ENCODE assay signal across 8 cellular contexts in the genomic region with DNA sequence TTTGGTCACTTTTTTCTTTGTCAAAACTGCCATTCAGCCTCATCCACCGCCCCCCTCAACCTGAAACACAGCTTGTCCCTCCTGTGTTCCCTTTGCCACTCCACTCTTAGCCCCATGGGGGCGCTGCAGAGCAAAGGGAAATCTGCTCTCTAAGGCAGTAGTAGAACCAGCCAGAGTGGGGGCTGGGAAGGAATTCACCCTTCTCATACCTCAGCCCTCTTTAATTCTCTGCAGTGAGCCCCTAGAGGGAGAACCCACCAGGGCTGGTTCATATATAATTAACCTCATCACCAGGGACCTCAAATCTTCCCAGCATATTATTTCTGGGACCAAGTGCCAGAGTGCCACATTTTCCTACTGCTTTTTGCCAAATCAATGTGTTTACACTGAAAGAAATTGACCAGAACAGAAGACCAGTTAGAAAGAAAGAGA. TPM values are rescaled to one million over a fixed set of nuclear protein-coding genes. Genes with fewer than 3 reads are reported as not detected.
DNase-seq lines count a peak whose midpoint lies in the region; ATAC-seq and TF ChIP-seq lines count a peak whose summit lies in the region.

No MANE protein-coding gene starts in this region.

- TF ChIP-seq CTCF in coronary artery (IDR thresholded peaks at IDR 0.05), result peak; percentile 89
- peak; percentile 96 for TF ChIP-seq CTCF in lower lobe of right lung (IDR thresholded peaks at IDR 0.05)

- H3K9me3 Mint-ChIP-seq in activated CD4-positive, alpha-beta T cell treated with anti-CD3 and anti-CD28 coated beads, Interleukin-2, amount 10 ng/mL, durations not matched to agents 24 days and 14 days, result peaks cover 3% of the 10 kb centered on the region

- ATAC-seq in HG03045 (IDR thresholded peaks at IDR 0.05; ENCODE audit: unreplicated experiment) (peak; percentile 33), lower lobe of right lung (peak; percentile 38 to 53)

- H3K4me1 Mint-ChIP-seq in activated CD4-positive, alpha-beta T cell treated with anti-CD3 and anti-CD28 coated beads, Interleukin-2, amount 10 ng/mL, durations not matched to agents 24 days and 14 days, result peaks cover 62% of the 10 kb centered on the region

- H3K36me3 ChIP-seq in lower lobe of right lung, result no peaks in the 10 kb centered on the region

- H3K27me3 ChIP-seq in lower lobe of right lung (ENCODE audit: low read depth), result no peaks in the 10 kb centered on the region

- H3K4me3 ChIP-seq in coronary artery (no peak overlapping the region), lower lobe of right lung (no peak overlapping the region)

- H3K27ac Mint-ChIP-seq in activated CD4-positive, alpha-beta T cell treated with anti-CD3 and anti-CD28 coated beads, Interleukin-2, amount 10 ng/mL, durations not matched to agents 24 days and 14 days, result peak overlapping the region; percentile 99

- H3K27me3 Mint-ChIP-seq in activated CD4-positive, alpha-beta T cell treated with anti-CD3 and anti-CD28 coated beads, Interleukin-2, amount 10 ng/mL, durations not matched to agents 24 days and 14 days, result no peaks in the 10 kb centered on the region

- peak overlapping the region; percentile 98 for H3K4me3 Mint-ChIP-seq in activated CD4-positive, alpha-beta T cell treated with anti-CD3 and anti-CD28 coated beads, Interleukin-2, amount 10 ng/mL, durations not matched to agents 24 days and 14 days

- H3K4me1 ChIP-seq in lower lobe of right lung, result peaks cover 42% of the 10 kb centered on the region

- H3K27ac ChIP-seq in coronary artery (peak overlapping the region; percentile 96 to 99), lower lobe of right lung (peak overlapping the region; percentile 99)

- DNase-seq in ELF-1 (ENCODE audit: low read depth, low spot score), result peak; percentile 93
- peak; percentile 81 for DNase-seq in NCI-H460 (ENCODE audit: extremely low read depth, low read depth)
- DNase-seq in activated CD4-positive, alpha-beta T cell treated with anti-CD3 and anti-CD28 coated beads, Interleukin-2, amount 10 ng/mL, durations not matched to agents 24 days and 14 days, result peak; percentile 98
- peak; percentile 91 for DNase-seq in coronary artery (ENCODE audit: low spot score)
- peak; percentile 92 for DNase-seq in lower lobe of right lung
- peak; percentile 81 for DNase-seq in stimulated activated CD8-positive, alpha-beta memory T cell treated with anti-CD3 and anti-CD28 coated beads, Interleukin-12 subunit alpha, Interleukin-12 subunit beta, amount 100 ng/mL, for 1 hour (ENCODE audit: low read depth)
- no peak for DNase-seq in cortex of kidney (lab: John Stamatoyannopoulos, UW)

- intact Hi-C loops in activated CD4-positive, alpha-beta T cell treated with anti-CD3 and anti-CD28 coated beads, Interleukin-2, amount 10 ng/mL, durations not matched to agents 24 days and 14 days (cut with micrococcal nuclease), result loop anchor here (1.0 to 10.0 kb wide), 2 partner anchors 29 to 1577 kb away; no protein-coding TSS in a partner anchor
- intact Hi-C loops in lower lobe of right lung (cut with DNase I), result no loop called here

- H3K36me3 Mint-ChIP-seq in activated CD4-positive, alpha-beta T cell treated with anti-CD3 and anti-CD28 coated beads, Interleukin-2, amount 10 ng/mL, durations not matched to agents 24 days and 14 days (ENCODE audit: low read depth), result peaks cover 13% of the 10 kb centered on the region

- H3K9me3 ChIP-seq in lower lobe of right lung, result no peaks in the 10 kb centered on the region

RNA-seq across cellular contexts. Expression of gene BCL6, which starts 2.8 kb away (rescaled TPM):
- 11.0 and 13.7 TPM in 2 replicates for total RNA-seq in NCI-H460 (2014; rRNA removed; shearing (Covaris generic))
- polyA plus RNA-seq in NCI-H460 (2014; cell fraction: nucleus; rRNA removed), result 8.0 and 10.3 TPM in 2 replicates
- total RNA-seq in activated CD4-positive, alpha-beta T cell treated with anti-CD3 and anti-CD28 coated beads, Interleukin-2, amount 10 ng/mL, durations not matched to agents 24 days and 14 days, result 41.7 and 51.7 TPM in 2 replicates
- total RNA-seq in lower lobe of right lung, result 123 TPM

RNA-seq across cellular contexts. Expression of gene RTP2, which starts 45.7 kb away (rescaled TPM):
- not detected in 2 replicates for total RNA-seq in NCI-H460 (2014; rRNA removed; shearing (Covaris generic))
- not detected in 2 replicates for polyA plus RNA-seq in NCI-H460 (2014; cell fraction: nucleus; rRNA removed)
- total RNA-seq in activated CD4-positive, alpha-beta T cell treated with anti-CD3 and anti-CD28 coated beads, Interleukin-2, amount 10 ng/mL, durations not matched to agents 24 days and 14 days, result not detected in 2 replicates
- not detected for total RNA-seq in lower lobe of right lung
